Comparison of ENCODE assay signal across 1 cellular context in genomic region chr1:16014509-16015482, GRCh38.
TF ChIP-seq lines count a peak whose summit lies in the region.

No MANE protein-coding gene starts in this region.

TF ChIP-seq in K562, 482 proteins besides CTCF, POLR2A, EP300 and RAD21 (continued from another document and continues in another):
- TF ChIP-seq E2F8 (IDR thresholded peaks at IDR 0.05; ENCODE audit: low read depth, partially characterized antibody) (no peak), FOXJ2 (tag; IDR thresholded peaks at IDR 0.05) (no peak), SMAD1 (IDR thresholded peaks at IDR 0.05; ENCODE audit: low read depth, low read length, partially characterized antibody) (no peak), ZNF311 (CRISPR knock-in tag; IDR thresholded peaks at IDR 0.05) (no peak), PRPF4 (IDR thresholded peaks at IDR 0.05; ENCODE audit: insufficient read depth, low read depth, low read length, poor library complexity, severe bottlenecking) (no peak), RNF219 (CRISPR knock-in tag; IDR thresholded peaks at IDR 0.05) (no peak), MAX (CRISPR knock-in tag; IDR thresholded peaks at IDR 0.05) (peak; percentile 96), YY1 (IDR thresholded peaks at IDR 0.05; ENCODE audit: borderline replicate concordance in 1 of 3, control insufficient read depth in 1 of 3, extremely low read depth in 1 of 3, insufficient read depth in 3 of 3, insufficient read length in 1 of 3, insufficient replicate concordance in 2 of 3, low read depth in 1 of 3, low read length in 2 of 3) (peak in 1 of 3 experiments; percentile 42), POU5F1 (IDR thresholded peaks at IDR 0.05; ENCODE audit: borderline replicate concordance, low read depth, low read length, partially characterized antibody) (no peak), HDAC2 (IDR thresholded peaks at IDR 0.05) (peak; percentile 75; the same call in 1 of the 2 replicates), CGGBP1 (CRISPR knock-in tag; IDR thresholded peaks at IDR 0.05) (no peak), NR2F6 (CRISPR knock-in tag; IDR thresholded peaks at IDR 0.05) (no peak), PYGO2 (tag; IDR thresholded peaks at IDR 0.05) (no peak), BRCA1 (IDR thresholded peaks at IDR 0.05) (no peak), BRCA1 (CRISPR knock-in tag; IDR thresholded peaks at IDR 0.05) (no peak), ZBTB1 (CRISPR knock-in tag; IDR thresholded peaks at IDR 0.05; ENCODE audit: borderline replicate concordance, low read depth) (no peak), ZKSCAN8 (CRISPR knock-in tag; IDR thresholded peaks at IDR 0.05) (no peak), HMG20B (CRISPR knock-in tag; IDR thresholded peaks at IDR 0.05) (no peak), HMG20A (CRISPR knock-in tag; conservative IDR thresholded peaks at IDR 0.05) (no peak), STAG1 (CRISPR knock-in tag; IDR thresholded peaks at IDR 0.05; ENCODE audit: borderline replicate concordance) (no peak), FOS (IDR thresholded peaks at IDR 0.05; ENCODE audit: extremely low read depth, insufficient read length) (no peak), ZNF444 (CRISPR knock-in tag; IDR thresholded peaks at IDR 0.05) (no peak), ESRRA (IDR thresholded peaks at IDR 0.05; ENCODE audit: borderline replicate concordance, low read depth) (peak; percentile 44), DACH1 (IDR thresholded peaks at IDR 0.05; ENCODE audit: partially characterized antibody) (no peak), THRAP3 (IDR thresholded peaks at IDR 0.05; ENCODE audit: borderline replicate concordance) (no peak), SNRNP70 (optimal IDR thresholded peaks at IDR 0.05; ENCODE audit: low read depth, low read length) (no peak), CBX3 (IDR thresholded peaks at IDR 0.05; ENCODE audit: borderline replicate concordance in 1 of 2, low read length in 2 of 2) (no peak; a peak in 1 of 3 replicates), ZNF518B (CRISPR knock-in tag; IDR thresholded peaks at IDR 0.05) (no peak), ZNF239 (CRISPR knock-in tag; IDR thresholded peaks at IDR 0.05) (no peak)
- TF ChIP-seq, protein P1, sequence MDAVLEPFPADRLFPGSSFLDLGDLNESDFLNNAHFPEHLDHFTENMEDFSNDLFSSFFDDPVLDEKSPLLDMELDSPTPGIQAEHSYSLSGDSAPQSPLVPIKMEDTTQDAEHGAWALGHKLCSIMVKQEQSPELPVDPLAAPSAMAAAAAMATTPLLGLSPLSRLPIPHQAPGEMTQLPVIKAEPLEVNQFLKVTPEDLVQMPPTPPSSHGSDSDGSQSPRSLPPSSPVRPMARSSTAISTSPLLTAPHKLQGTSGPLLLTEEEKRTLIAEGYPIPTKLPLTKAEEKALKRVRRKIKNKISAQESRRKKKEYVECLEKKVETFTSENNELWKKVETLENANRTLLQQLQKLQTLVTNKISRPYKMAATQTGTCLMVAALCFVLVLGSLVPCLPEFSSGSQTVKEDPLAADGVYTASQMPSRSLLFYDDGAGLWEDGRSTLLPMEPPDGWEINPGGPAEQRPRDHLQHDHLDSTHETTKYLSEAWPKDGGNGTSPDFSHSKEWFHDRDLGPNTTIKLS (IDR thresholded peaks at IDR 0.05; ENCODE audit: borderline replicate concordance, low read depth): 0 out of 2 replicates have a peak, but pooled peaks have one; percentile 24
- TF ChIP-seq, protein P2, sequence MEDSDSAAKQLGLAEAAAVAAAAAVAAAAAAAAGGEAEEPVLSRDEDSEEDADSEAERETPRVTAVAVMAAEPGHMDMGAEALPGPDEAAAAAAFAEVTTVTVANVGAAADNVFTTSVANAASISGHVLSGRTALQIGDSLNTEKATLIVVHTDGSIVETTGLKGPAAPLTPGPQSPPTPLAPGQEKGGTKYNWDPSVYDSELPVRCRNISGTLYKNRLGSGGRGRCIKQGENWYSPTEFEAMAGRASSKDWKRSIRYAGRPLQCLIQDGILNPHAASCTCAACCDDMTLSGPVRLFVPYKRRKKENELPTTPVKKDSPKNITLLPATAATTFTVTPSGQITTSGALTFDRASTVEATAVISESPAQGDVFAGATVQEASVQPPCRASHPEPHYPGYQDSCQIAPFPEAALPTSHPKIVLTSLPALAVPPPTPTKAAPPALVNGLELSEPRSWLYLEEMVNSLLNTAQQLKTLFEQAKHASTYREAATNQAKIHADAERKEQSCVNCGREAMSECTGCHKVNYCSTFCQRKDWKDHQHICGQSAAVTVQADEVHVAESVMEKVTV (CRISPR knock-in tag; IDR thresholded peaks at IDR 0.05): no peak
- TF ChIP-seq, protein P3, sequence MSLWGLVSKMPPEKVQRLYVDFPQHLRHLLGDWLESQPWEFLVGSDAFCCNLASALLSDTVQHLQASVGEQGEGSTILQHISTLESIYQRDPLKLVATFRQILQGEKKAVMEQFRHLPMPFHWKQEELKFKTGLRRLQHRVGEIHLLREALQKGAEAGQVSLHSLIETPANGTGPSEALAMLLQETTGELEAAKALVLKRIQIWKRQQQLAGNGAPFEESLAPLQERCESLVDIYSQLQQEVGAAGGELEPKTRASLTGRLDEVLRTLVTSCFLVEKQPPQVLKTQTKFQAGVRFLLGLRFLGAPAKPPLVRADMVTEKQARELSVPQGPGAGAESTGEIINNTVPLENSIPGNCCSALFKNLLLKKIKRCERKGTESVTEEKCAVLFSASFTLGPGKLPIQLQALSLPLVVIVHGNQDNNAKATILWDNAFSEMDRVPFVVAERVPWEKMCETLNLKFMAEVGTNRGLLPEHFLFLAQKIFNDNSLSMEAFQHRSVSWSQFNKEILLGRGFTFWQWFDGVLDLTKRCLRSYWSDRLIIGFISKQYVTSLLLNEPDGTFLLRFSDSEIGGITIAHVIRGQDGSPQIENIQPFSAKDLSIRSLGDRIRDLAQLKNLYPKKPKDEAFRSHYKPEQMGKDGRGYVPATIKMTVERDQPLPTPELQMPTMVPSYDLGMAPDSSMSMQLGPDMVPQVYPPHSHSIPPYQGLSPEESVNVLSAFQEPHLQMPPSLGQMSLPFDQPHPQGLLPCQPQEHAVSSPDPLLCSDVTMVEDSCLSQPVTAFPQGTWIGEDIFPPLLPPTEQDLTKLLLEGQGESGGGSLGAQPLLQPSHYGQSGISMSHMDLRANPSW (CRISPR knock-in tag; IDR thresholded peaks at IDR 0.05): peak; percentile 85; the same call in 1 of the 2 replicates
- TF ChIP-seq, protein P4, sequence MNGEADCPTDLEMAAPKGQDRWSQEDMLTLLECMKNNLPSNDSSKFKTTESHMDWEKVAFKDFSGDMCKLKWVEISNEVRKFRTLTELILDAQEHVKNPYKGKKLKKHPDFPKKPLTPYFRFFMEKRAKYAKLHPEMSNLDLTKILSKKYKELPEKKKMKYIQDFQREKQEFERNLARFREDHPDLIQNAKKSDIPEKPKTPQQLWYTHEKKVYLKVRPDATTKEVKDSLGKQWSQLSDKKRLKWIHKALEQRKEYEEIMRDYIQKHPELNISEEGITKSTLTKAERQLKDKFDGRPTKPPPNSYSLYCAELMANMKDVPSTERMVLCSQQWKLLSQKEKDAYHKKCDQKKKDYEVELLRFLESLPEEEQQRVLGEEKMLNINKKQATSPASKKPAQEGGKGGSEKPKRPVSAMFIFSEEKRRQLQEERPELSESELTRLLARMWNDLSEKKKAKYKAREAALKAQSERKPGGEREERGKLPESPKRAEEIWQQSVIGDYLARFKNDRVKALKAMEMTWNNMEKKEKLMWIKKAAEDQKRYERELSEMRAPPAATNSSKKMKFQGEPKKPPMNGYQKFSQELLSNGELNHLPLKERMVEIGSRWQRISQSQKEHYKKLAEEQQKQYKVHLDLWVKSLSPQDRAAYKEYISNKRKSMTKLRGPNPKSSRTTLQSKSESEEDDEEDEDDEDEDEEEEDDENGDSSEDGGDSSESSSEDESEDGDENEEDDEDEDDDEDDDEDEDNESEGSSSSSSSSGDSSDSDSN (IDR thresholded peaks at IDR 0.05; ENCODE audit: borderline replicate concordance in 1 of 2, low read depth in 2 of 2, low read length in 2 of 2): no peak
- TF ChIP-seq, protein P5, sequence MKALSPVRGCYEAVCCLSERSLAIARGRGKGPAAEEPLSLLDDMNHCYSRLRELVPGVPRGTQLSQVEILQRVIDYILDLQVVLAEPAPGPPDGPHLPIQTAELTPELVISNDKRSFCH (CRISPR knock-in tag; IDR thresholded peaks at IDR 0.05): no peak
- TF ChIP-seq, protein P5 (tag; IDR thresholded peaks at IDR 0.05): 0 out of 2 replicates have a peak, but pooled peaks have one; percentile 68
- TF ChIP-seq, protein P6, sequence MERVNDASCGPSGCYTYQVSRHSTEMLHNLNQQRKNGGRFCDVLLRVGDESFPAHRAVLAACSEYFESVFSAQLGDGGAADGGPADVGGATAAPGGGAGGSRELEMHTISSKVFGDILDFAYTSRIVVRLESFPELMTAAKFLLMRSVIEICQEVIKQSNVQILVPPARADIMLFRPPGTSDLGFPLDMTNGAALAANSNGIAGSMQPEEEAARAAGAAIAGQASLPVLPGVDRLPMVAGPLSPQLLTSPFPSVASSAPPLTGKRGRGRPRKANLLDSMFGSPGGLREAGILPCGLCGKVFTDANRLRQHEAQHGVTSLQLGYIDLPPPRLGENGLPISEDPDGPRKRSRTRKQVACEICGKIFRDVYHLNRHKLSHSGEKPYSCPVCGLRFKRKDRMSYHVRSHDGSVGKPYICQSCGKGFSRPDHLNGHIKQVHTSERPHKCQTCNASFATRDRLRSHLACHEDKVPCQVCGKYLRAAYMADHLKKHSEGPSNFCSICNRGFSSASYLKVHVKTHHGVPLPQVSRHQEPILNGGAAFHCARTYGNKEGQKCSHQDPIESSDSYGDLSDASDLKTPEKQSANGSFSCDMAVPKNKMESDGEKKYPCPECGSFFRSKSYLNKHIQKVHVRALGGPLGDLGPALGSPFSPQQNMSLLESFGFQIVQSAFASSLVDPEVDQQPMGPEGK (CRISPR knock-in tag; IDR thresholded peaks at IDR 0.05; ENCODE audit: borderline replicate concordance): no peak
- TF ChIP-seq, protein P7, sequence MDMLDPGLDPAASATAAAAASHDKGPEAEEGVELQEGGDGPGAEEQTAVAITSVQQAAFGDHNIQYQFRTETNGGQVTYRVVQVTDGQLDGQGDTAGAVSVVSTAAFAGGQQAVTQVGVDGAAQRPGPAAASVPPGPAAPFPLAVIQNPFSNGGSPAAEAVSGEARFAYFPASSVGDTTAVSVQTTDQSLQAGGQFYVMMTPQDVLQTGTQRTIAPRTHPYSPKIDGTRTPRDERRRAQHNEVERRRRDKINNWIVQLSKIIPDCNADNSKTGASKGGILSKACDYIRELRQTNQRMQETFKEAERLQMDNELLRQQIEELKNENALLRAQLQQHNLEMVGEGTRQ (CRISPR knock-in tag; IDR thresholded peaks at IDR 0.05): peak; percentile 90
